ENCODE assay signal across 1 cellular context in genomic region chr14:93100098-93100497, GRCh38.
TF ChIP-seq lines count a peak whose summit lies in the region.

No MANE protein-coding gene starts in this region.

TF ChIP-seq in H1, 55 proteins besides CTCF, POLR2A, EP300 and RAD21:
- no peak for TF ChIP-seq CBX5 (IDR thresholded peaks at IDR 0.05; ENCODE audit: low read depth, low read length)
- no peak for TF ChIP-seq POLR2AphosphoS5 (IDR thresholded peaks at IDR 0.05; ENCODE audit: low read depth, low read length)
- TF ChIP-seq SIX5 (IDR thresholded peaks at IDR 0.05; ENCODE audit: low read depth, low read length), result no peak
- TF ChIP-seq NRF1 (IDR thresholded peaks at IDR 0.05; ENCODE audit: low read depth, low read length), result no peak
TF ChIP-seq in H1: peak in this region for 0.
